Comparison of ENCODE assay signal across 9 cellular contexts in genomic region chr12:15522574-15523187, GRCh38.
DNase-seq lines count a peak whose midpoint lies in the region; ATAC-seq and TF ChIP-seq lines count a peak whose summit lies in the region.
"Had no signal": no experiment of that assay in that cellular context is flagged by ENCODE, and none has a peak within 500 bp of the region (broad histone marks: within the 10 kb centered on the region; RNA-seq: fewer than 3 reads in every experiment).

No MANE protein-coding gene starts in this region.

- no peak overlapping the region for H3K4ac ChIP-seq in H9 (ENCODE audit: low read depth, low read length)

- ATAC-seq in lower lobe of right lung (peak; percentile 49 to 58), HG02798 (IDR thresholded peaks at IDR 0.05; ENCODE audit: poor library complexity, unreplicated experiment) (no peak), HG02852 (IDR thresholded peaks at IDR 0.05; ENCODE audit: unreplicated experiment) (no peak)

- H4K20me1 ChIP-seq in H9 (ENCODE audit: control insufficient read depth, insufficient read depth, insufficient read length) = no peaks in the 10 kb centered on the region

- H3K27ac Mint-ChIP-seq in H9 (no peak overlapping the region), brain (peak overlapping the region in 2 of 5 experiments; percentile 5 to 52)
- H3K27ac Mint-ChIP-seq: dendritic cell treated with granulocyte-macrophage colony-stimulating factor and Interleukin-4, amounts not matched to agents 40 ng/mL and 50 ng/mL, for 4 days had no signal

- H3K9me3 ChIP-seq in H9 (ENCODE audit: control insufficient read depth, low read depth, low read length) (no peaks in the 10 kb centered on the region), lower lobe of right lung (no peaks in the 10 kb centered on the region)

- H3K4me1 ChIP-seq in H9 (ENCODE audit: insufficient read depth, low read length) (no peaks in the 10 kb centered on the region; the same call in 1 of the 2 replicates), lower lobe of right lung (no peaks in the 10 kb centered on the region)

- no peak overlapping the region for H3K27ac ChIP-seq in H9 (ENCODE audit: insufficient read length, low read depth, low read length)
- H3K27ac ChIP-seq in lower lobe of right lung = no peak overlapping the region

- H3K4me1 Mint-ChIP-seq in H9 (peaks cover 15 to 21% of the 10 kb centered on the region in 2 experiments), brain (peaks cover 27% of the 10 kb centered on the region)

- H2BK20ac ChIP-seq in H9 (ENCODE audit: low read depth, low read length, poor library complexity, severe bottlenecking) = no peak overlapping the region

- H3K4me3 ChIP-seq in lower lobe of right lung = no peak overlapping the region

- H3K27me3 ChIP-seq in H9 (ENCODE audit: insufficient read depth, low read length) = no peaks in the 10 kb centered on the region
- H3K27me3 ChIP-seq in lower lobe of right lung (ENCODE audit: low read depth) = no peaks in the 10 kb centered on the region

- H4K5ac ChIP-seq in H9 (ENCODE audit: insufficient read length, low read depth, low read length) = no peak overlapping the region

- no peak overlapping the region for H3K4me2 ChIP-seq in H9 (ENCODE audit: insufficient read depth, insufficient read length, low read length)

- no peak overlapping the region for H2AK5ac ChIP-seq in H9 (ENCODE audit: insufficient read length, low read length)

- H3K56ac ChIP-seq in H9 (ENCODE audit: insufficient read length, low read depth, low read length) = no peak overlapping the region

- no peak overlapping the region for H3K9ac ChIP-seq in H9 (ENCODE audit: extremely low read depth, insufficient read length, low read length)

- DNase-seq in AML-193 (lab: John Stamatoyannopoulos, UW) (peak; percentile 70 to 77), H9 (no peak), NCI-H345 (lab: John Stamatoyannopoulos, UW) (peak; percentile 70), lower lobe of right lung (no peak), hepatic stellate cell (ENCODE audit: low spot score) (no peak)

- no peaks in the 10 kb centered on the region for H3K36me3 ChIP-seq in lower lobe of right lung

- no peak overlapping the region for H4K91ac ChIP-seq in H9 (ENCODE audit: insufficient read length, low read depth, low read length)

- no peak overlapping the region for H3K4me3 Mint-ChIP-seq in H9
- H3K4me3 Mint-ChIP-seq in brain = no peak overlapping the region
- H3K4me3 Mint-ChIP-seq: dendritic cell treated with granulocyte-macrophage colony-stimulating factor and Interleukin-4, amounts not matched to agents 40 ng/mL and 50 ng/mL, for 4 days had no signal

- no peak overlapping the region for H3T11ph ChIP-seq in H9 (ENCODE audit: low read length)

- no peak overlapping the region for H2BK12ac ChIP-seq in H9 (ENCODE audit: insufficient read length, low read depth, low read length)

- WGBS in H9 (ENCODE audit: extremely low coverage, insufficient read length, low lambda C conversion rate) = no CpG with 5 or more reads among the region's 3 CpGs

- H3K18ac ChIP-seq in H9 (ENCODE audit: insufficient read length, low read depth, low read length) = no peak overlapping the region

- H3K79me1 ChIP-seq in H9 (ENCODE audit: insufficient read depth, low read depth, low read length, poor library complexity, severe bottlenecking) = no peaks in the 10 kb centered on the region

- H3K14ac ChIP-seq in H9 (ENCODE audit: insufficient read depth, low read length) = no peak overlapping the region

- no peak overlapping the region for H2BK15ac ChIP-seq in H9 (ENCODE audit: low read depth, low read length)

- H2BK5ac ChIP-seq in H9 (ENCODE audit: insufficient read length, low read length) = no peak overlapping the region

- no peak overlapping the region for H3K23ac ChIP-seq in H9 (ENCODE audit: insufficient read length, low read depth, low read length)

- no peak overlapping the region for H2BK120ac ChIP-seq in H9 (ENCODE audit: low read depth, low read length, poor library complexity, severe bottlenecking)

- no peaks in the 10 kb centered on the region for H3K23me2 ChIP-seq in H9 (ENCODE audit: insufficient read length, low read depth, low read length, poor library complexity, severe bottlenecking)

- H3K79me2 ChIP-seq in H9 (ENCODE audit: insufficient read depth, low read length) = no peaks in the 10 kb centered on the region

- TF ChIP-seq CTCF in H9 (conservative IDR thresholded peaks at IDR 0.05) (peak; percentile 74), brain (conservative IDR thresholded peaks at IDR 0.05) (peak; percentile 81 to 82), lower lobe of right lung (IDR thresholded peaks at IDR 0.05) (peak; percentile 52)

- H3K9me3 Mint-ChIP-seq in H9 (peaks cover 6 to 11% of the 10 kb centered on the region in 2 experiments), brain (peaks cover 0 to 3% (median 3%) of the 10 kb centered on the region in 5 experiments)

- no peak overlapping the region for H2AFZ ChIP-seq in H9 (ENCODE audit: low read length)

- H3K27me3 Mint-ChIP-seq in H9 (ENCODE audit: low read depth) (no peaks in the 10 kb centered on the region), brain (no peaks in the 10 kb centered on the region)

- peaks cover 4 to 8% (median 5%) of the 10 kb centered on the region in 3 experiments; a peak in 5 of 7 replicates for H3K36me3 Mint-ChIP-seq in H9 (ENCODE audit: insufficient read depth in 1 of 3, low read depth in 3 of 3)
- H3K36me3 Mint-ChIP-seq in brain = peaks cover 22% of the 10 kb centered on the region

- no peak overlapping the region for H4K8ac ChIP-seq in H9 (replicated peaks; ENCODE audit: insufficient read length, low read depth, low read length)

- intact Hi-C loops in lower lobe of right lung (cut with DNase I) = loop anchor here (10.0 kb wide), 1 partner anchor 248 kb away; no protein-coding TSS in a partner anchor

Comparison
In these comparisons a context has a peak if more than half of its experiments do, and no peak if none do; other contexts are left out.
1. DNase-seq: peak in AML-193 (2 of 2) and NCI-H345 (single experiment); none in H9 (single experiment), lower lobe of right lung (single experiment) and hepatic stellate cell (single experiment).
2. ATAC-seq: peak in lower lobe of right lung (2 of 2); none in HG02798 (single experiment) and HG02852 (single experiment).
3. Peak in every context shown above with its lines, with median percentiles within 50 percentile points of each other: CTCF ChIP-seq.